Comparison of ENCODE assay signal across 7 cellular contexts in the genomic region with DNA sequence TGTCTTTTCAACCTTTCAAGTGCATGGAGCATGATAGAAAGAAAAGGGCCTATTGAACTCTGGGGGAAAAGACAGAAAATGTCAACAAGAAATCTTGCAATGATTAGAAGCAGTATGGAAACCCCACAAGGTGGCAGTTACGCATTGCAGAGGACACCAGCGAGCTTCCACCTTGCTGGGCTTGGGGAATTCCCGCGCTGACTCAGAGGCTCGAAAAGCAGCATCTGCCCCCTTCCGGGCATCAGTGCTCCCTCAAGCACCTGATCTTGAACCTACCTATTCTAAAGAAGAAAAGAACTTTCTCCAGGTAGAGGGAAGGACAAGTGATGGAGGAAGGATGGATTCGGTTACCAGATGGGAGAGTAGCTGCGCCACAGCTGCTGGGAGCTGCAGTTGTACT. TPM values are rescaled to one million over a fixed set of nuclear protein-coding genes. Genes with fewer than 3 reads are reported as not detected.
"Had no signal": no experiment of that assay in that cellular context is flagged by ENCODE, and none has a peak within 500 bp of the region (broad histone marks: within the 10 kb centered on the region; RNA-seq: fewer than 3 reads in every experiment).

No MANE protein-coding gene starts in this region.

RNA-seq across cellular contexts. Expression of a gene that starts 35.3 kb away (rescaled TPM):
- total RNA-seq: M059J, NCI-H460, OCI-LY7, PC-9, Right ventricle myocardium superior, RPMI7951, SJSA1 had no signal
